21 cellular contexts compared by ENCODE assay signal in genomic region chr10:102850025-102850518, GRCh38. TPM values are rescaled to one million over a fixed set of nuclear protein-coding genes. Genes with fewer than 3 reads are reported as not detected.
DNase-seq lines count a peak whose midpoint lies in the region; ATAC-seq and TF ChIP-seq lines count a peak whose summit lies in the region.
"Had no signal": no experiment of that assay in that cellular context is flagged by ENCODE, and none has a peak within 500 bp of the region (broad histone marks: within the 10 kb centered on the region; RNA-seq: fewer than 3 reads in every experiment).

No MANE protein-coding gene starts in this region.

- H3K27me3 Mint-ChIP-seq in WTC11 (ENCODE audit: low read depth): no peaks in the 10 kb centered on the region
- no peaks in the 10 kb centered on the region for H3K27me3 Mint-ChIP-seq in activated naive CD4-positive, alpha-beta T cell treated with anti-CD3 and anti-CD28 coated beads for 36 hours (ENCODE audit: low read depth)
- H3K27me3 Mint-ChIP-seq: B cell had no signal

- CTCF ChIA-PET in WTC11 (lab: Charles Lee): interaction anchor here (1.7 kb wide), 1 partner anchor 51 kb away, joined by 3 read pairs; no protein-coding TSS in a partner anchor
- CTCF ChIA-PET in activated naive CD4-positive, alpha-beta T cell treated with anti-CD3 and anti-CD28 coated beads for 36 hours (lab: Charles Lee): no interaction called here

- DNase-seq in DMS53 (lab: John Stamatoyannopoulos, UW) (peak; percentile 61), DMS53 treated with DMSO at 0.1 percent for 48 hours (lab: John Stamatoyannopoulos, UW; ENCODE audit: unreplicated experiment) (no peak), WTC11 (ENCODE audit: low spot score) (no peak), fibroblast of mammary gland (ENCODE audit: low read depth) (peak; percentile 39), mucosa of gallbladder (ENCODE audit: low spot score) (peak; percentile 70)
- DNase-seq in activated naive CD4-positive, alpha-beta T cell treated with anti-CD3 and anti-CD28 coated beads for 36 hours: no peak
- DNase-seq: GF-D8, HCEC 1CT, NCI-H1048, NCI-H1436 treated with DMSO at 0.1 percent for 48 hours, NCI-H2227 treated with DMSO at 0.1 percent for 48 hours, NCI-H510A treated with DMSO at 0.1 percent for 48 hours, NCI-H774, OCI-M1, SHP77 had no signal

- POLR2A ChIA-PET in WTC11 (lab: Charles Lee): no interaction called here

- ATAC-seq in WTC11: no peak
- ATAC-seq in GM19397 (IDR thresholded peaks at IDR 0.05; ENCODE audit: unreplicated experiment): no peak
- ATAC-seq in GM21515 (IDR thresholded peaks at IDR 0.05; ENCODE audit: unreplicated experiment): no peak
- ATAC-seq: GM23338 had no signal

- intact Hi-C loops in activated naive CD4-positive, alpha-beta T cell treated with anti-CD3 and anti-CD28 coated beads for 36 hours (cut with micrococcal nuclease): no loop called here

- H3K36me3 Mint-ChIP-seq in WTC11: no peaks in the 10 kb centered on the region
- H3K36me3 Mint-ChIP-seq in activated naive CD4-positive, alpha-beta T cell treated with anti-CD3 and anti-CD28 coated beads for 36 hours (ENCODE audit: low read depth): no peaks in the 10 kb centered on the region

- no peak for TF ChIP-seq CTCF in WTC11 (IDR thresholded peaks at IDR 0.05)
- no peak for TF ChIP-seq CTCF in fibroblast of mammary gland (conservative IDR thresholded peaks at IDR 0.05; ENCODE audit: control insufficient read depth, insufficient read depth, low read depth, low read length)

- peaks cover 18% of the 10 kb centered on the region for H3K9me3 Mint-ChIP-seq in WTC11
- no peaks in the 10 kb centered on the region for H3K9me3 Mint-ChIP-seq in activated naive CD4-positive, alpha-beta T cell treated with anti-CD3 and anti-CD28 coated beads for 36 hours

- no peaks in the 10 kb centered on the region for H3K4me1 Mint-ChIP-seq in WTC11
- peaks cover 2% of the 10 kb centered on the region for H3K4me1 Mint-ChIP-seq in activated naive CD4-positive, alpha-beta T cell treated with anti-CD3 and anti-CD28 coated beads for 36 hours (ENCODE audit: low read depth)
- H3K4me1 Mint-ChIP-seq: GM23338 had no signal

- H3K27ac Mint-ChIP-seq in WTC11: no peak overlapping the region
- H3K27ac Mint-ChIP-seq in activated naive CD4-positive, alpha-beta T cell treated with anti-CD3 and anti-CD28 coated beads for 36 hours: no peak overlapping the region
- H3K27ac Mint-ChIP-seq: B cell, GM23338 had no signal

- H3K4me3 ChIP-seq in fibroblast of mammary gland (ENCODE audit: control insufficient read depth, low read depth, low read length): no peak overlapping the region
- H3K4me3 ChIP-seq: GM23338, SK-N-MC had no signal

- H3K4me3 Mint-ChIP-seq in WTC11: no peak overlapping the region
- H3K4me3 Mint-ChIP-seq in activated naive CD4-positive, alpha-beta T cell treated with anti-CD3 and anti-CD28 coated beads for 36 hours: no peak overlapping the region
- H3K4me3 Mint-ChIP-seq: B cell, GM23338 had no signal

TF ChIP-seq in WTC11, 78 proteins besides CTCF, POLR2A, EP300 and RAD21:
- peak; percentile 96 for TF ChIP-seq GABPB1 (CRISPR knock-in tag; IDR thresholded peaks at IDR 0.05)
- no peak for TF ChIP-seq SMAD3 (CRISPR knock-in tag; IDR thresholded peaks at IDR 0.05; ENCODE audit: borderline replicate concordance)

RNA-seq across cellular contexts. Expression of gene BORCS7, which starts 4.0 kb away (rescaled TPM):
- 2.8 to 3.9 TPM (median 3.3 TPM) in 3 replicates for total RNA-seq in WTC11 (2021)
- total RNA-seq in mucosa of gallbladder: 29.8 TPM
- 1 to 10 TPM; 5.6 to 5.8 TPM for total RNA-seq in activated naive CD4-positive, alpha-beta T cell treated with anti-CD3 and anti-CD28 coated beads for 36 hours

RNA-seq across cellular contexts. Expression of gene CYP17A1, which starts 12.9 kb away (rescaled TPM):
- total RNA-seq in WTC11 (2021) (2.1 to 4.2 TPM (median 3.0 TPM) in 3 replicates), mucosa of gallbladder (7.3 TPM)
- total RNA-seq in activated naive CD4-positive, alpha-beta T cell treated with anti-CD3 and anti-CD28 coated beads for 36 hours: not detected
- total RNA-seq: B cell, Daoy, GM23338 had no signal

RNA-seq across cellular contexts. Expression of gene AS3MT, which starts 19.2 kb away (rescaled TPM):
- total RNA-seq in WTC11 (2021): 8.8 to 10.4 TPM (median 9.3 TPM) in 3 replicates
- 5.4 TPM for total RNA-seq in mucosa of gallbladder
- total RNA-seq in activated naive CD4-positive, alpha-beta T cell treated with anti-CD3 and anti-CD28 coated beads for 36 hours: 1 to 10 TPM; 1.0 to 1.2 TPM
- total RNA-seq: B cell had no signal

Comparison
In these comparisons a context has a peak if more than half of its experiments do, and no peak if none do; other contexts are left out.
1. DNase-seq: peak in DMS53 (single experiment), fibroblast of mammary gland (single experiment) and mucosa of gallbladder (single experiment); none in DMS53 treated with DMSO at 0.1 percent for 48 hours (single experiment), WTC11 (single experiment) and activated naive CD4-positive, alpha-beta T cell treated with anti-CD3 and anti-CD28 coated beads for 36 hours (single experiment).